Comparison of ENCODE assay signal across 2 cellular contexts in the genomic region with DNA sequence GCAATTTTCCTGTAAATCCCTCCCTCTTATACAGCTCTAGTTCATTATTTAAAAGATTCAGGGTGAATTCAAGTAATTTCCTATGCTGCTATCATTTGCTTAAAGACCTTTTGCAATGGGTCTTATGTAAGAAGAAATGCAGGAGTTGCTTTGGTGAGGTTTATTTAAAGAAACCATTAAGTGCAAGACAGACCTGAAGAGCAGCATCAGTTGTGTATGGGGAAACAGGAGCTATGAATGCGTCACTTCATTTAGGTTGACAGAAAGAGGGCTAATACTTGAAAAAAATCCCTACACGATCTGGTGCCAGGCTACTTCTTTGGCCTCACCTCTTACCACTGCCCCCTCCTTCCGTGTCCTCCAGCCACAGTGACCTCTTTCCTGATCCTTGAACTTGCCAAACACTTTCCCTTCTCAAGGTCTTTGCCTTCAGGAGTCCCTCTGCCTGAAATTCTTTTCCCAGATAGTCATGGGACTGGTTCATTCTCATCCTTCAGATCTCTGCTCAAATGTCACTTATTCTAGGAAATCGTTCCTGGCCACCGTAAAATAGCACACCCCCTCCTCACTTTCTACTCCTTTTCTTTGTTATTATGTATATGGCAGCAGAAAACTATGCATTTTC.
TF ChIP-seq lines count a peak whose summit lies in the region.

No MANE protein-coding gene starts in this region.

TF ChIP-seq in IMR-90, 13 proteins besides CTCF, POLR2A, EP300 and RAD21:
- no peak for TF ChIP-seq ELK1 (IDR thresholded peaks at IDR 0.05; ENCODE audit: borderline replicate concordance, low read depth, low read length)
- TF ChIP-seq RFX5 (IDR thresholded peaks at IDR 0.05; ENCODE audit: low read depth, low read length), result no peak
- TF ChIP-seq RCOR1 (IDR thresholded peaks at IDR 0.05; ENCODE audit: insufficient replicate concordance, low read length), result no peak
- no peak for TF ChIP-seq BHLHE40 (IDR thresholded peaks at IDR 0.05; ENCODE audit: low read depth, low read length)
- TF ChIP-seq USF2 (IDR thresholded peaks at IDR 0.05; ENCODE audit: low read depth, low read length), result no peak
- no peak for TF ChIP-seq NFE2L2 (IDR thresholded peaks at IDR 0.05; ENCODE audit: low read depth, low read length)
- TF ChIP-seq FOS (IDR thresholded peaks at IDR 0.05; ENCODE audit: low read depth, low read length), result no peak
- TF ChIP-seq CHD1 (IDR thresholded peaks at IDR 0.05; ENCODE audit: low read depth, low read length), result no peak
- no peak for TF ChIP-seq MAFK (IDR thresholded peaks at IDR 0.05; ENCODE audit: low read depth, low read length)
- TF ChIP-seq SMC3 (IDR thresholded peaks at IDR 0.05; ENCODE audit: low read depth, low read length), result no peak
- no peak for TF ChIP-seq CEBPB (IDR thresholded peaks at IDR 0.05; ENCODE audit: low read depth, low read length)

TF ChIP-seq in GM12878, 131 proteins besides CTCF, POLR2A, EP300 and RAD21:
- TF ChIP-seq TCF7 (IDR thresholded peaks at IDR 0.05; ENCODE audit: borderline replicate concordance) (no peak), ZNF274 (IDR thresholded peaks at IDR 0.05; ENCODE audit: insufficient read depth, insufficient read length) (no peak), FOS (IDR thresholded peaks at IDR 0.05; ENCODE audit: borderline replicate concordance, extremely low read depth, insufficient read length) (no peak), TCF12 (IDR thresholded peaks at IDR 0.05; ENCODE audit: low read depth, low read length) (no peak), CHD1 (IDR thresholded peaks at IDR 0.05; ENCODE audit: low read depth, low read length) (no peak), SP1 (IDR thresholded peaks at IDR 0.05; ENCODE audit: low read depth, low read length) (no peak), PRDM15 (CRISPR knock-in tag; IDR thresholded peaks at IDR 0.05) (no peak), FOXM1 (IDR thresholded peaks at IDR 0.05; ENCODE audit: low read depth, low read length) (no peak), E2F8 (IDR thresholded peaks at IDR 0.05; ENCODE audit: low read depth, partially characterized antibody) (no peak), ZBED1 (IDR thresholded peaks at IDR 0.05; ENCODE audit: borderline replicate concordance) (no peak), ESRRA (IDR thresholded peaks at IDR 0.05; ENCODE audit: low read length) (no peak), NFYA (IDR thresholded peaks at IDR 0.05; ENCODE audit: borderline replicate concordance, low read depth, low read length) (no peak), CBX5 (IDR thresholded peaks at IDR 0.05; ENCODE audit: low read depth) (no peak), IRF5 (IDR thresholded peaks at IDR 0.05; ENCODE audit: borderline replicate concordance) (no peak), MAX (IDR thresholded peaks at IDR 0.05; ENCODE audit: low read depth, low read length) (no peak), SUZ12 (IDR thresholded peaks at IDR 0.05; ENCODE audit: unreplicated experiment) (no peak), SMAD5 (IDR thresholded peaks at IDR 0.05; ENCODE audit: low read depth) (no peak), MXI1 (IDR thresholded peaks at IDR 0.05; ENCODE audit: low read depth, low read length) (no peak), KDM1A (IDR thresholded peaks at IDR 0.05; ENCODE audit: borderline replicate concordance) (no peak)
- TF ChIP-seq, protein P1, sequence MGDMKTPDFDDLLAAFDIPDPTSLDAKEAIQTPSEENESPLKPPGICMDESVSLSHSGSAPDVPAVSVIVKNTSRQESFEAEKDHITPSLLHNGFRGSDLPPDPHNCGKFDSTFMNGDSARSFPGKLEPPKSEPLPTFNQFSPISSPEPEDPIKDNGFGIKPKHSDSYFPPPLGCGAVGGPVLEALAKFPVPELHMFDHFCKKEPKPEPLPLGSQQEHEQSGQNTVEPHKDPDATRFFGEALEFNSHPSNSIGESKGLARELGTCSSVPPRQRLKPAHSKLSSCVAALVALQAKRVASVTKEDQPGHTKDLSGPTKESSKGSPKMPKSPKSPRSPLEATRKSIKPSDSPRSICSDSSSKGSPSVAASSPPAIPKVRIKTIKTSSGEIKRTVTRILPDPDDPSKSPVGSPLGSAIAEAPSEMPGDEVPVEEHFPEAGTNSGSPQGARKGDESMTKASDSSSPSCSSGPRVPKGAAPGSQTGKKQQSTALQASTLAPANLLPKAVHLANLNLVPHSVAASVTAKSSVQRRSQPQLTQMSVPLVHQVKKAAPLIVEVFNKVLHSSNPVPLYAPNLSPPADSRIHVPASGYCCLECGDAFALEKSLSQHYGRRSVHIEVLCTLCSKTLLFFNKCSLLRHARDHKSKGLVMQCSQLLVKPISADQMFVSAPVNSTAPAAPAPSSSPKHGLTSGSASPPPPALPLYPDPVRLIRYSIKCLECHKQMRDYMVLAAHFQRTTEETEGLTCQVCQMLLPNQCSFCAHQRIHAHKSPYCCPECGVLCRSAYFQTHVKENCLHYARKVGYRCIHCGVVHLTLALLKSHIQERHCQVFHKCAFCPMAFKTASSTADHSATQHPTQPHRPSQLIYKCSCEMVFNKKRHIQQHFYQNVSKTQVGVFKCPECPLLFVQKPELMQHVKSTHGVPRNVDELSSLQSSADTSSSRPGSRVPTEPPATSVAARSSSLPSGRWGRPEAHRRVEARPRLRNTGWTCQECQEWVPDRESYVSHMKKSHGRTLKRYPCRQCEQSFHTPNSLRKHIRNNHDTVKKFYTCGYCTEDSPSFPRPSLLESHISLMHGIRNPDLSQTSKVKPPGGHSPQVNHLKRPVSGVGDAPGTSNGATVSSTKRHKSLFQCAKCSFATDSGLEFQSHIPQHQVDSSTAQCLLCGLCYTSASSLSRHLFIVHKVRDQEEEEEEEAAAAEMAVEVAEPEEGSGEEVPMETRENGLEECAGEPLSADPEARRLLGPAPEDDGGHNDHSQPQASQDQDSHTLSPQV (IDR thresholded peaks at IDR 0.05), result no peak
